ENCODE assay signal across 23 cellular contexts in genomic region chr1:19835573-19835972, GRCh38. TPM values are rescaled to one million over a fixed set of nuclear protein-coding genes. Genes with fewer than 3 reads are reported as not detected.
"Had no signal": no experiment of that assay in that cellular context is flagged by ENCODE, and none has a peak within 500 bp of the region (broad histone marks: within the 10 kb centered on the region; RNA-seq: fewer than 3 reads in every experiment).

No MANE protein-coding gene starts in this region.

- H3K4me2 ChIP-seq: KMS-11 had no signal

- DNase-seq: activated CD4-positive, alpha-beta T cell treated with anti-CD3 and anti-CD28 coated beads for 48 hours; activated CD4-positive, alpha-beta T cell treated with anti-CD3 and anti-CD28 coated beads, Interleukin-2, amount 50 U/mL, for 4 hours; activated CD4-positive, CD25-positive, alpha-beta regulatory T cell treated with anti-CD3 and anti-CD28 coated beads, Interleukin-2, amount 50 U/mL, for 72 hours; activated CD8-positive, alpha-beta memory T cell treated with anti-CD3 and anti-CD28 coated beads, Interleukin-2, amount 50 U/mL, for 48 hours; activated CD8-positive, alpha-beta T cell treated with anti-CD3 and anti-CD28 coated beads, Interleukin-2, amount 10 ng/mL, durations not matched to agents 7 days and 5 days; activated naive CD4-positive, alpha-beta T cell treated with anti-CD3 and anti-CD28 coated beads, Interleukin-2, amount 50 U/mL, for 16 hours; activated naive CD8-positive, alpha-beta T cell treated with anti-CD3 and anti-CD28 coated beads, Interleukin-2, amount 10 ng/mL, durations not matched to agents 7 days and 5 days; activated T-cell treated with anti-CD3 and anti-CD28 coated beads, Interleukin-2, amount 50 U/mL, for 1 hour; amniotic stem cell; NCI-H1092; NCI-H1417 treated with DMSO at 0.1 percent for 48 hours; NCI-H1694; NCI-H2029; NCI-H524; PC-3; SHP77; T-helper 17 cell; T-helper 9 cell had no signal

- H3K4me1 ChIP-seq: ascending aorta had no signal

- H3K9ac ChIP-seq: KMS-11 had no signal

- H3K36me3 ChIP-seq: ascending aorta had no signal

- H3K9me3 ChIP-seq: ascending aorta had no signal

- H3K27ac ChIP-seq: ascending aorta, KMS-11 had no signal

- H3K4me3 ChIP-seq: ascending aorta had no signal

- H3K27me3 ChIP-seq: ascending aorta had no signal

RNA-seq across cellular contexts. Expression of gene RNF186, which starts 20.5 kb away (rescaled TPM):
- total RNA-seq: activated CD8-positive, alpha-beta T cell treated with anti-CD3 and anti-CD28 coated beads, Interleukin-2, amount 10 ng/mL, durations not matched to agents 7 days and 5 days; activated naive CD8-positive, alpha-beta T cell treated with anti-CD3 and anti-CD28 coated beads, Interleukin-2, amount 10 ng/mL, durations not matched to agents 7 days and 5 days; ascending aorta; MCF 10A; SK-MEL-5; T-helper 17 cell; WTC11 had no signal
